In genomic region chr2:7014201-7014640, GRCh38 we compare ENCODE assay signal across 8 cellular contexts.
DNase-seq lines count a peak whose midpoint lies in the region; ATAC-seq, FAIRE-seq and TF ChIP-seq lines count a peak whose summit lies in the region.

No MANE protein-coding gene starts in this region.

- H3K27ac ChIP-seq in GM12878 (ENCODE audit: control insufficient read depth, insufficient read depth) (no peak overlapping the region), esophagus muscularis mucosa (replicated peaks in 1 of 4) (no peak overlapping the region)

- H3K36me3 ChIP-seq in GM12878 (ENCODE audit: control insufficient read depth in 2 of 2, insufficient read depth in 2 of 2, low read length in 1 of 2) (no peaks in the 10 kb centered on the region), mucosa of descending colon (ENCODE audit: low read depth) (no peaks in the 10 kb centered on the region), esophagus muscularis mucosa (peaks cover 0 to 3% (median 1%) of the 10 kb centered on the region in 4 donors)

- SMC1A ChIA-PET in GM12878 (lab: Charles Lee; ENCODE audit: uncharacterized antibody, unreplicated experiment), result interaction anchor here (0.9 to 4.9 kb wide), 22 partner anchors 15 to 187 kb away, joined by 3 to 56 read pairs (median 6); partner anchors contain the start of gene RNF144A

- in situ Hi-C loops in GM12878 (cut with MboI), result no loop called here

- no peak for TF ChIP-seq POLR2A in GM12878 (IDR thresholded peaks at IDR 0.05; ENCODE audit: low read depth, low read length)
- TF ChIP-seq POLR2A in esophagus muscularis mucosa (IDR thresholded peaks at IDR 0.05; ENCODE audit: low read depth), result no peak

- WGBS in GM12878 (ENCODE audit: insufficient coverage, insufficient replicate concordance, low lambda C conversion rate, missing lambda C conversion rate), result 31% methylated on average over 5 of the region's 5 CpGs
- WGBS in esophagus muscularis mucosa, result 58% methylated on average over 5 of the region's 5 CpGs

- CTCF ChIA-PET in GM12878 (lab: Yijun Ruan, JAX), result interaction anchor here (0.7 to 6.5 kb wide), 27 partner anchors 9 to 188 kb away, joined by 3 to 107 read pairs (median 5); partner anchors contain the start of gene RNF144A

- ATAC-seq in GM21786 (IDR thresholded peaks at IDR 0.05; ENCODE audit: unreplicated experiment), result peak; percentile 72
- peak; percentile 86 for ATAC-seq in GM12878
- peak; percentile 62 for ATAC-seq in mucosa of descending colon
- ATAC-seq in HG02763 (IDR thresholded peaks at IDR 0.05; ENCODE audit: unreplicated experiment), result no peak

- no peaks in the 10 kb centered on the region for H3K9me3 Mint-ChIP-seq in T-helper 2 cell treated with Interferon-gamma antibody and Interleukin-4, amounts not matched to agents 5 μg/mL and 100 μg/mL, for 36 hours

- H3K36me3 Mint-ChIP-seq in T-helper 2 cell treated with Interferon-gamma antibody and Interleukin-4, amounts not matched to agents 5 μg/mL and 100 μg/mL, for 36 hours (ENCODE audit: low read depth), result peaks cover 15% of the 10 kb centered on the region

- no peaks in the 10 kb centered on the region for H3K79me2 ChIP-seq in GM12878 (ENCODE audit: control insufficient read depth, insufficient read depth, low read length)

- no peaks in the 10 kb centered on the region; a peak in 1 of 4 replicates for H3K27me3 ChIP-seq in GM12878 (replicated peaks in 1 of 2; ENCODE audit: control insufficient read depth in 2 of 2, insufficient read depth in 2 of 2, low read length in 1 of 2)
- no peaks in the 10 kb centered on the region for H3K27me3 ChIP-seq in esophagus muscularis mucosa

- DNase-seq in GM03348 (ENCODE audit: low spot score) (peak; percentile 31), NOMO-1 treated with dmso at 0.1 percent for 144 hours (lab: John Stamatoyannopoulos, UW; ENCODE audit: unreplicated experiment) (peak; percentile 40), GM12878 (ENCODE audit: low read depth, low spot score) (no peak), mucosa of descending colon (peak in 1 of 3 donors; percentile 41), esophagus muscularis mucosa (ENCODE audit: extremely low spot score) (no peak)
- no peak for DNase-seq in T-helper 2 cell treated with Interferon-gamma antibody and Interleukin-4, amounts not matched to agents 5 μg/mL and 100 μg/mL, for 36 hours (ENCODE audit: low spot score)

- no peaks in the 10 kb centered on the region for H3K4me1 ChIP-seq in GM12878 (ENCODE audit: control insufficient read depth, insufficient read depth, low read length)
- H3K4me1 ChIP-seq in mucosa of descending colon (ENCODE audit: low read depth), result no peaks in the 10 kb centered on the region
- H3K4me1 ChIP-seq in esophagus muscularis mucosa, result peaks cover 72 to 86% (median 79%) of the 10 kb centered on the region in 4 donors

- no peaks in the 10 kb centered on the region for H3K27me3 Mint-ChIP-seq in T-helper 2 cell treated with Interferon-gamma antibody and Interleukin-4, amounts not matched to agents 5 μg/mL and 100 μg/mL, for 36 hours (ENCODE audit: low read depth)

- H2AFZ ChIP-seq in GM12878 (ENCODE audit: control insufficient read depth, low read depth, low read length), result no peak overlapping the region

- POLR2A ChIA-PET in GM12878 (lab: Charles Lee), result interaction anchor here (0.5 to 1.4 kb wide), 3 partner anchors 15 to 137 kb away, joined by 3 read pairs; partner anchors contain the start of gene RSAD2

- TF ChIP-seq EP300 in GM12878 (IDR thresholded peaks at IDR 0.05; ENCODE audit: borderline replicate concordance in 1 of 2, control insufficient read depth in 1 of 2, low read depth in 2 of 2, low read length in 2 of 2) (no peak), esophagus muscularis mucosa (IDR thresholded peaks at IDR 0.05) (no peak)

- no peaks in the 10 kb centered on the region for H3K9me3 ChIP-seq in GM12878 (replicated peaks; ENCODE audit: control insufficient read depth, insufficient read depth, low read length)
- H3K9me3 ChIP-seq in mucosa of descending colon, result no peaks in the 10 kb centered on the region
- H3K9me3 ChIP-seq in esophagus muscularis mucosa, result no peaks in the 10 kb centered on the region

- RAD21 ChIA-PET in GM12878 (lab: Charles Lee; ENCODE audit: unreplicated experiment), result interaction anchor here (0.6 to 3.2 kb wide), 17 partner anchors 8 to 120 kb away, joined by 3 to 32 read pairs (median 5); no protein-coding TSS in a partner anchor

- no peaks in the 10 kb centered on the region for H4K20me1 ChIP-seq in GM12878 (ENCODE audit: control insufficient read depth, insufficient read depth)

- no peak overlapping the region for H3K4me2 ChIP-seq in GM12878 (ENCODE audit: control insufficient read depth, insufficient read depth)

- intact Hi-C loops in GM12878 (cut with micrococcal nuclease; ENCODE audit: unreplicated experiment), result loop anchor here (5.0 kb wide), 1 partner anchor 117 kb away; no protein-coding TSS in a partner anchor
- intact Hi-C loops in mucosa of descending colon (cut with DNase I, micrococcal nuclease), result no loop called here
- intact Hi-C loops in esophagus muscularis mucosa (cut with DNase I), result no loop called here

- H3K4me1 Mint-ChIP-seq in T-helper 2 cell treated with Interferon-gamma antibody and Interleukin-4, amounts not matched to agents 5 μg/mL and 100 μg/mL, for 36 hours (ENCODE audit: low read depth), result peaks cover 21% of the 10 kb centered on the region

- no peak overlapping the region for H3K27ac Mint-ChIP-seq in T-helper 2 cell treated with Interferon-gamma antibody and Interleukin-4, amounts not matched to agents 5 μg/mL and 100 μg/mL, for 36 hours

- TF ChIP-seq RAD21 in GM12878 (IDR thresholded peaks at IDR 0.05; ENCODE audit: insufficient read depth, low read depth, low read length), result peak; percentile 42

- FAIRE-seq in GM12878 (lab: Jason Lieb, UNC), result no peak

- H3K9ac ChIP-seq in GM12878 (ENCODE audit: control insufficient read depth, insufficient read depth, low read length), result no peak overlapping the region

- no TSS peak for BruUV-seq in GM12878 (replicated peaks; lab: Mats Ljungman, UMichigan)

- H3K4me3 Mint-ChIP-seq in T-helper 2 cell treated with Interferon-gamma antibody and Interleukin-4, amounts not matched to agents 5 μg/mL and 100 μg/mL, for 36 hours, result no peak overlapping the region

- peak; percentile 37 to 61 (median 58); a peak in 5 of 6 replicates for TF ChIP-seq CTCF in GM12878 (IDR thresholded peaks at IDR 0.05 in 2 of 3, conservative IDR thresholded peaks at IDR 0.05 in 1 of 3; ENCODE audit: control insufficient read depth in 2 of 3, extremely low read depth in 1 of 3, insufficient read depth in 1 of 3, low read depth in 3 of 3, low read length in 3 of 3)
- no peak for TF ChIP-seq CTCF in mucosa of descending colon (IDR thresholded peaks at IDR 0.05)
- peak in 1 of 3 experiments; percentile 47 for TF ChIP-seq CTCF in esophagus muscularis mucosa (IDR thresholded peaks at IDR 0.05)

- H3K4me3 ChIP-seq in GM12878 (no peak overlapping the region), mucosa of descending colon (no peak overlapping the region), esophagus muscularis mucosa (no peak overlapping the region)

TF ChIP-seq in GM12878, 131 proteins besides CTCF, POLR2A, EP300 and RAD21:
- TF ChIP-seq CEBPB (IDR thresholded peaks at IDR 0.05; ENCODE audit: borderline replicate concordance in 1 of 2, low read depth in 2 of 2, low read length in 2 of 2), result no peak
- peak in 1 of 2 experiments; percentile 14; a peak in 1 of 4 replicates for TF ChIP-seq BHLHE40 (IDR thresholded peaks at IDR 0.05; ENCODE audit: borderline replicate concordance in 1 of 2, low read depth in 2 of 2, low read length in 1 of 2)
- peak; percentile 69 for TF ChIP-seq RUNX3 (IDR thresholded peaks at IDR 0.05; ENCODE audit: low read length)
- peak; percentile 55; the same call in 1 of the 2 replicates for TF ChIP-seq SMC3 (IDR thresholded peaks at IDR 0.05; ENCODE audit: borderline replicate concordance, low read length)

Comparison
In these comparisons a context has a peak if more than half of its experiments do, and no peak if none do; other contexts are left out.
1. DNase-seq: peak in GM03348 (single experiment) and NOMO-1 treated with dmso at 0.1 percent for 144 hours (single experiment); none in GM12878 (single experiment), esophagus muscularis mucosa (single experiment) and T-helper 2 cell treated with Interferon-gamma antibody and Interleukin-4, amounts not matched to agents 5 μg/mL and 100 μg/mL, for 36 hours (single experiment).